ENCODE assay signal across 8 cellular contexts in genomic region chr20:47354388-47354709, GRCh38. TPM values are rescaled to one million over a fixed set of nuclear protein-coding genes. Genes with fewer than 3 reads are reported as not detected.
A peak's percentile ranks its signal among the peaks of the same experiment; 100 is the strongest.
DNase-seq lines count a peak whose midpoint lies in the region; ATAC-seq and TF ChIP-seq lines count a peak whose summit lies in the region.

No MANE protein-coding gene starts in this region.

- POLR2A ChIA-PET in PC-3 (lab: Charles Lee; ENCODE audit: unreplicated experiment) = interaction anchor here (0.6 kb wide), 1 partner anchor 1567 kb away, joined by 6 read pairs; no protein-coding TSS in a partner anchor

- peaks cover 15% of the 10 kb centered on the region for H3F3A ChIP-seq in PC-3 (ENCODE audit: low read length, unreplicated experiment)

- H3K36me3 ChIP-seq in PC-3 (ENCODE audit: low read depth, low read length) (no peaks in the 10 kb centered on the region), endocrine pancreas (ENCODE audit: control insufficient read depth, insufficient read depth, low read length) (no peaks in the 10 kb centered on the region), osteoblast (ENCODE audit: insufficient read depth, low read length) (no peaks in the 10 kb centered on the region)

- H3K79me2 ChIP-seq in PC-3 (ENCODE audit: low read length) = peaks cover 70% of the 10 kb centered on the region
- peaks cover 65% of the 10 kb centered on the region for H3K79me2 ChIP-seq in osteoblast (ENCODE audit: insufficient read depth, low read length)

- no TSS peak for BruUV-seq in PC-3 (replicated peaks; lab: Mats Ljungman, UMichigan)

- peaks cover 86% of the 10 kb centered on the region for H3K4me1 ChIP-seq in PC-3 (ENCODE audit: insufficient read depth, low read length)
- H3K4me1 ChIP-seq in endocrine pancreas (ENCODE audit: control insufficient read depth, insufficient read depth, low read length) = peaks cover 35% of the 10 kb centered on the region
- peaks cover 99% of the 10 kb centered on the region for H3K4me1 ChIP-seq in osteoblast (ENCODE audit: insufficient read depth, low read length)

- no peak for ATAC-seq in PC-3
- no peak for ATAC-seq in GM19328 (IDR thresholded peaks at IDR 0.05; ENCODE audit: unreplicated experiment)

- no peaks in the 10 kb centered on the region for H4K20me1 ChIP-seq in PC-3 (ENCODE audit: low read length)
- H4K20me1 ChIP-seq in osteoblast (ENCODE audit: insufficient read depth, low read length) = no peaks in the 10 kb centered on the region

- CTCF ChIA-PET in PC-3 (lab: Charles Lee) = interaction anchor here (0.7 kb wide), 1 partner anchor 30 kb away, joined by 6 read pairs; no protein-coding TSS in a partner anchor

- H3K4me2 ChIP-seq in PC-3 (ENCODE audit: low read length) (peak overlapping the region; percentile 75), osteoblast (ENCODE audit: insufficient read depth, low read length) (peak overlapping the region; percentile 86)

- H3K9me3 ChIP-seq in PC-3 (ENCODE audit: low read length) (no peaks in the 10 kb centered on the region), endocrine pancreas (ENCODE audit: control insufficient read depth, low read length) (no peaks in the 10 kb centered on the region), osteoblast (ENCODE audit: low read depth, low read length) (no peaks in the 10 kb centered on the region)

- H2AFZ ChIP-seq in PC-3 (ENCODE audit: low read length) (no peak overlapping the region), osteoblast (ENCODE audit: low read length) (peak overlapping the region; percentile 58)

- H3K27me3 ChIP-seq in PC-3 (ENCODE audit: low read length) (no peaks in the 10 kb centered on the region), endocrine pancreas (ENCODE audit: control insufficient read depth, insufficient read depth, low read length) (no peaks in the 10 kb centered on the region), osteoblast (ENCODE audit: insufficient read depth, low read length) (no peaks in the 10 kb centered on the region)

- H3K9me2 ChIP-seq in PC-3 (replicated peaks; ENCODE audit: low read length) = no peaks in the 10 kb centered on the region

- peak; percentile 2 for DNase-seq in D341Med (ENCODE audit: low spot score)
- DNase-seq in PC-3 = no peak
- no peak for DNase-seq in osteoblast (ENCODE audit: insufficient read length, low spot score, missing footprints)
- no peak for DNase-seq in NCI-H1048 (lab: John Stamatoyannopoulos, UW)
- DNase-seq in pons (ENCODE audit: low spot score) = no peak
- DNase-seq in RPMI8226 = no peak

- intact Hi-C loops in PC-3 (cut with micrococcal nuclease) = no loop called here

- H3K4me3 ChIP-seq in PC-3 (ENCODE audit: low read length) (peak overlapping the region; percentile 48; the same call in 1 of the 2 replicates), endocrine pancreas (ENCODE audit: control insufficient read depth, insufficient read depth, low read length) (peak overlapping the region; percentile 68), osteoblast (ENCODE audit: insufficient read depth, low read length) (peak overlapping the region; percentile 56)

- H3K27ac ChIP-seq in PC-3 (ENCODE audit: low read length) (peak overlapping the region; percentile 96), osteoblast (ENCODE audit: low read depth, low read length) (peak overlapping the region; percentile 97)

- H3K9ac ChIP-seq in PC-3 (ENCODE audit: low read length) (no peak overlapping the region), endocrine pancreas (ENCODE audit: control insufficient read depth, insufficient read depth, low read length) (peak overlapping the region; percentile 3)

- no peak for TF ChIP-seq CTCF in PC-3 (conservative IDR thresholded peaks at IDR 0.05; ENCODE audit: low read depth, low read length)
- TF ChIP-seq CTCF in osteoblast (IDR thresholded peaks at IDR 0.05; ENCODE audit: extremely low read depth, low read depth, low read length) = no peak

RNA-seq across cellular contexts. Expression of gene ZMYND8, which starts 2.1 kb away (rescaled TPM):
- total RNA-seq in PC-3 (2014; rRNA removed) (11.6 and 12.8 TPM in 2 replicates), osteoblast (13.6 and 18.8 TPM in 2 replicates)
